In genomic region chr3:181358555-181358954, GRCh38 we compare ENCODE assay signal across 14 cellular contexts.
DNase-seq lines count a peak whose midpoint lies in the region; ATAC-seq and TF ChIP-seq lines count a peak whose summit lies in the region.
"Had no signal": no experiment of that assay in that cellular context is flagged by ENCODE, and none has a peak within 500 bp of the region (broad histone marks: within the 10 kb centered on the region; RNA-seq: fewer than 3 reads in every experiment).

No MANE protein-coding gene starts in this region.

- H3K9me3 ChIP-seq in left ventricle myocardium inferior (replicated peaks) (no peaks in the 10 kb centered on the region), right cardiac atrium (ENCODE audit: control insufficient read depth, low read length) (no peaks in the 10 kb centered on the region)
- H3K9me3 ChIP-seq: thyroid gland had no signal

- H3K36me3 ChIP-seq in left ventricle myocardium inferior: no peaks in the 10 kb centered on the region
- H3K36me3 ChIP-seq: thyroid gland had no signal

- H3K27ac Mint-ChIP-seq in stimulated activated effector memory CD8-positive, alpha-beta T cell treated with anti-CD3 and anti-CD28 coated beads, Interleukin-12 subunit alpha, Interleukin-12 subunit beta, amount 100 ng/mL, for 72 hours: no peak overlapping the region
- H3K27ac Mint-ChIP-seq: endodermal cell, progenitor cell of endocrine pancreas had no signal

- WGBS in right cardiac atrium: 81% methylated on average over 3 of the region's 3 CpGs

- intact Hi-C loops in left ventricle myocardium inferior (cut with micrococcal nuclease) (no loop called here), right cardiac atrium (cut with DNase I) (no loop called here), cardiac septum (cut with DNase I) (no loop called here)

- no peak for ATAC-seq in right cardiac atrium
- ATAC-seq in HG02852 (IDR thresholded peaks at IDR 0.05; ENCODE audit: unreplicated experiment): peak; percentile 82
- peak; percentile 62 for ATAC-seq in HG03439 (IDR thresholded peaks at IDR 0.05; ENCODE audit: unreplicated experiment)
- ATAC-seq in stimulated activated effector memory CD8-positive, alpha-beta T cell treated with anti-CD3 and anti-CD28 coated beads, Interleukin-12 subunit alpha, Interleukin-12 subunit beta, amount 100 ng/mL, for 72 hours: peak; percentile 26
- no peak for ATAC-seq in HG02840 (IDR thresholded peaks at IDR 0.05; ENCODE audit: low FRiP score, unreplicated experiment)
- no peak for ATAC-seq in GM19397 (IDR thresholded peaks at IDR 0.05; ENCODE audit: unreplicated experiment)

- no peaks in the 10 kb centered on the region for H3K36me3 Mint-ChIP-seq in stimulated activated effector memory CD8-positive, alpha-beta T cell treated with anti-CD3 and anti-CD28 coated beads, Interleukin-12 subunit alpha, Interleukin-12 subunit beta, amount 100 ng/mL, for 72 hours

- H3K4me3 Mint-ChIP-seq in stimulated activated effector memory CD8-positive, alpha-beta T cell treated with anti-CD3 and anti-CD28 coated beads, Interleukin-12 subunit alpha, Interleukin-12 subunit beta, amount 100 ng/mL, for 72 hours: no peak overlapping the region
- H3K4me3 Mint-ChIP-seq: endodermal cell had no signal

- H3K4me3 ChIP-seq in left ventricle myocardium inferior: no peak overlapping the region
- H3K4me3 ChIP-seq in right cardiac atrium (ENCODE audit: low read length): no peak overlapping the region
- H3K4me3 ChIP-seq: thyroid gland had no signal

- H3K9me3 Mint-ChIP-seq in stimulated activated effector memory CD8-positive, alpha-beta T cell treated with anti-CD3 and anti-CD28 coated beads, Interleukin-12 subunit alpha, Interleukin-12 subunit beta, amount 100 ng/mL, for 72 hours: peaks cover 36% of the 10 kb centered on the region
- H3K9me3 Mint-ChIP-seq: endodermal cell had no signal

- TF ChIP-seq CTCF in left ventricle myocardium inferior (IDR thresholded peaks at IDR 0.05; ENCODE audit: borderline replicate concordance): no peak

- H3K27me3 ChIP-seq in left ventricle myocardium inferior (ENCODE audit: low read depth) (no peaks in the 10 kb centered on the region), right cardiac atrium (ENCODE audit: control insufficient read depth, insufficient read depth) (no peaks in the 10 kb centered on the region)
- H3K27me3 ChIP-seq: thyroid gland had no signal

- H3K4me1 ChIP-seq in left ventricle myocardium inferior: peaks cover 29% of the 10 kb centered on the region
- H3K4me1 ChIP-seq in right cardiac atrium (ENCODE audit: control insufficient read depth, insufficient read depth, low read length): no peaks in the 10 kb centered on the region
- H3K4me1 ChIP-seq: thyroid gland had no signal

- DNase-seq in left ventricle myocardium inferior: no peak
- no peak for DNase-seq in right cardiac atrium
- no peak for DNase-seq in stimulated activated effector memory CD8-positive, alpha-beta T cell treated with anti-CD3 and anti-CD28 coated beads, Interleukin-12 subunit alpha, Interleukin-12 subunit beta, amount 100 ng/mL, for 72 hours (ENCODE audit: low spot score in 2 of 2)
- no peak for DNase-seq in cardiac septum (ENCODE audit: low spot score)
- DNase-seq: activated naive CD4-positive, alpha-beta T cell treated with Interleukin-2 at 50 U/mL for 16 hours; endodermal cell; H7; NCI-H2171; thyroid gland had no signal

- H3K4me1 Mint-ChIP-seq in stimulated activated effector memory CD8-positive, alpha-beta T cell treated with anti-CD3 and anti-CD28 coated beads, Interleukin-12 subunit alpha, Interleukin-12 subunit beta, amount 100 ng/mL, for 72 hours: no peaks in the 10 kb centered on the region

- H3K27ac ChIP-seq in left ventricle myocardium inferior (replicated peaks) (peak overlapping the region; percentile 48), right cardiac atrium (ENCODE audit: low read length) (no peak overlapping the region)
- H3K27ac ChIP-seq: thyroid gland had no signal

Comparison
In these comparisons a context has a peak if more than half of its experiments do, and no peak if none do; other contexts are left out.
1. ATAC-seq: peak in HG02852 (single experiment), HG03439 (single experiment) and stimulated activated effector memory CD8-positive, alpha-beta T cell treated with anti-CD3 and anti-CD28 coated beads, Interleukin-12 subunit alpha, Interleukin-12 subunit beta, amount 100 ng/mL, for 72 hours (single experiment); none in right cardiac atrium (0 of 2), HG02840 (single experiment) and GM19397 (single experiment).